2 cellular contexts compared by ENCODE assay signal in the genomic region with DNA sequence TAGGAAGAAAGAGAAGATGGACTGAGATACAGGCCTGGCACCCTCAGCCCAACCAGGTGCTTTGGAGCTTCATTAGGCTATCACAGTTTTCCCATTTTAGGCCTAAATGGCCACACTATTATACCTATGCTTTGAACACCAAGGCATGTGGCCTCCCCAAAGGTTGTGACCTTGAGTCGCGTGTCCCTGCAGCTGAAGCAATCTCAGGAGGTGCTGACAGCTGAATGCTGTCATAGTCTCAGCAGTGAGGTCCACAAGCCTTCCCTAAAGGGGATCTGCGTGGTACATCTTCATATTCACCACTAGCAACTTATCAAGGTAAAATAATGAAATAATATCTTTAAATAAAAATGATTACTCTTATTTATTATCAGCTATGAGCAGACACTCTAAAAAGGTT.
TF ChIP-seq lines count a peak whose summit lies in the region.

No MANE protein-coding gene starts in this region.

TF ChIP-seq in IMR-90, 13 proteins besides CTCF, POLR2A, EP300 and RAD21:
- TF ChIP-seq, protein P1, sequence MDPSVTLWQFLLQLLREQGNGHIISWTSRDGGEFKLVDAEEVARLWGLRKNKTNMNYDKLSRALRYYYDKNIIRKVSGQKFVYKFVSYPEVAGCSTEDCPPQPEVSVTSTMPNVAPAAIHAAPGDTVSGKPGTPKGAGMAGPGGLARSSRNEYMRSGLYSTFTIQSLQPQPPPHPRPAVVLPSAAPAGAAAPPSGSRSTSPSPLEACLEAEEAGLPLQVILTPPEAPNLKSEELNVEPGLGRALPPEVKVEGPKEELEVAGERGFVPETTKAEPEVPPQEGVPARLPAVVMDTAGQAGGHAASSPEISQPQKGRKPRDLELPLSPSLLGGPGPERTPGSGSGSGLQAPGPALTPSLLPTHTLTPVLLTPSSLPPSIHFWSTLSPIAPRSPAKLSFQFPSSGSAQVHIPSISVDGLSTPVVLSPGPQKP (IDR thresholded peaks at IDR 0.05; ENCODE audit: borderline replicate concordance, low read depth, low read length): no peak
- TF ChIP-seq CEBPB (IDR thresholded peaks at IDR 0.05; ENCODE audit: low read depth, low read length) (no peak), MXI1 (IDR thresholded peaks at IDR 0.05; ENCODE audit: borderline replicate concordance, low read depth, low read length) (no peak), MAZ (IDR thresholded peaks at IDR 0.05; ENCODE audit: borderline replicate concordance, low read depth, low read length) (no peak), NFE2L2 (IDR thresholded peaks at IDR 0.05; ENCODE audit: low read depth, low read length) (no peak), SMC3 (IDR thresholded peaks at IDR 0.05; ENCODE audit: low read depth, low read length) (no peak), BHLHE40 (IDR thresholded peaks at IDR 0.05; ENCODE audit: low read depth, low read length) (no peak), RFX5 (IDR thresholded peaks at IDR 0.05; ENCODE audit: low read depth, low read length) (no peak), RCOR1 (IDR thresholded peaks at IDR 0.05; ENCODE audit: insufficient replicate concordance, low read length) (no peak)

TF ChIP-seq in HepG2, 621 proteins besides CTCF, POLR2A, EP300 and RAD21:
- TF ChIP-seq MEF2D (CRISPR knock-in tag; IDR thresholded peaks at IDR 0.05): no peak
- TF ChIP-seq, protein P2, sequence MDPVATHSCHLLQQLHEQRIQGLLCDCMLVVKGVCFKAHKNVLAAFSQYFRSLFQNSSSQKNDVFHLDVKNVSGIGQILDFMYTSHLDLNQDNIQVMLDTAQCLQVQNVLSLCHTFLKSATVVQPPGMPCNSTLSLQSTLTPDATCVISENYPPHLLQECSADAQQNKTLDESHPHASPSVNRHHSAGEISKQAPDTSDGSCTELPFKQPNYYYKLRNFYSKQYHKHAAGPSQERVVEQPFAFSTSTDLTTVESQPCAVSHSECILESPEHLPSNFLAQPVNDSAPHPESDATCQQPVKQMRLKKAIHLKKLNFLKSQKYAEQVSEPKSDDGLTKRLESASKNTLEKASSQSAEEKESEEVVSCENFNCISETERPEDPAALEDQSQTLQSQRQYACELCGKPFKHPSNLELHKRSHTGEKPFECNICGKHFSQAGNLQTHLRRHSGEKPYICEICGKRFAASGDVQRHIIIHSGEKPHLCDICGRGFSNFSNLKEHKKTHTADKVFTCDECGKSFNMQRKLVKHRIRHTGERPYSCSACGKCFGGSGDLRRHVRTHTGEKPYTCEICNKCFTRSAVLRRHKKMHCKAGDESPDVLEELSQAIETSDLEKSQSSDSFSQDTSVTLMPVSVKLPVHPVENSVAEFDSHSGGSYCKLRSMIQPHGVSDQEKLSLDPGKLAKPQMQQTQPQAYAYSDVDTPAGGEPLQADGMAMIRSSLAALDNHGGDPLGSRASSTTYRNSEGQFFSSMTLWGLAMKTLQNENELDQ (CRISPR knock-in tag; IDR thresholded peaks at IDR 0.05; ENCODE audit: borderline replicate concordance): no peak
- no peak for TF ChIP-seq ZNF619 (CRISPR knock-in tag; IDR thresholded peaks at IDR 0.05)
- TF ChIP-seq, protein P3, sequence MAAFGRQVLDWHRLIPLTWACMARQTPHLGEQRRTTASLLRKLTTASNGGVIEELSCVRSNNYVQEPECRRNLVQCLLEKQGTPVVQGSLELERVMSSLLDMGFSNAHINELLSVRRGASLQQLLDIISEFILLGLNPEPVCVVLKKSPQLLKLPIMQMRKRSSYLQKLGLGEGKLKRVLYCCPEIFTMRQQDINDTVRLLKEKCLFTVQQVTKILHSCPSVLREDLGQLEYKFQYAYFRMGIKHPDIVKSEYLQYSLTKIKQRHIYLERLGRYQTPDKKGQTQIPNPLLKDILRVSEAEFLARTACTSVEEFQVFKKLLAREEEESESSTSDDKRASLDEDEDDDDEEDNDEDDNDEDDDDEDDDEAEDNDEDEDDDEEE (CRISPR knock-in tag; IDR thresholded peaks at IDR 0.05): no peak
- no peak for TF ChIP-seq SIX1 (CRISPR knock-in tag; IDR thresholded peaks at IDR 0.05; ENCODE audit: borderline replicate concordance)
- TF ChIP-seq MIXL1 (CRISPR knock-in tag; IDR thresholded peaks at IDR 0.05): no peak
- TF ChIP-seq, protein P4, sequence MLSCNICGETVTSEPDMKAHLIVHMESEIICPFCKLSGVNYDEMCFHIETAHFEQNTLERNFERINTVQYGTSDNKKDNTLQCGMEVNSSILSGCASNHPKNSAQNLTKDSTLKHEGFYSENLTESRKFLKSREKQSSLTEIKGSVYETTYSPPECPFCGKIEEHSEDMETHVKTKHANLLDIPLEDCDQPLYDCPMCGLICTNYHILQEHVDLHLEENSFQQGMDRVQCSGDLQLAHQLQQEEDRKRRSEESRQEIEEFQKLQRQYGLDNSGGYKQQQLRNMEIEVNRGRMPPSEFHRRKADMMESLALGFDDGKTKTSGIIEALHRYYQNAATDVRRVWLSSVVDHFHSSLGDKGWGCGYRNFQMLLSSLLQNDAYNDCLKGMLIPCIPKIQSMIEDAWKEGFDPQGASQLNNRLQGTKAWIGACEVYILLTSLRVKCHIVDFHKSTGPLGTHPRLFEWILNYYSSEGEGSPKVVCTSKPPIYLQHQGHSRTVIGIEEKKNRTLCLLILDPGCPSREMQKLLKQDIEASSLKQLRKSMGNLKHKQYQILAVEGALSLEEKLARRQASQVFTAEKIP (CRISPR knock-in tag; IDR thresholded peaks at IDR 0.05; ENCODE audit: borderline replicate concordance): no peak
- TF ChIP-seq NFKB2 (CRISPR knock-in tag; IDR thresholded peaks at IDR 0.05; ENCODE audit: borderline replicate concordance): no peak
- TF ChIP-seq PTBP1 (IDR thresholded peaks at IDR 0.05; ENCODE audit: low read depth, low read length, poor library complexity, severe bottlenecking): no peak
- TF ChIP-seq, protein P5, sequence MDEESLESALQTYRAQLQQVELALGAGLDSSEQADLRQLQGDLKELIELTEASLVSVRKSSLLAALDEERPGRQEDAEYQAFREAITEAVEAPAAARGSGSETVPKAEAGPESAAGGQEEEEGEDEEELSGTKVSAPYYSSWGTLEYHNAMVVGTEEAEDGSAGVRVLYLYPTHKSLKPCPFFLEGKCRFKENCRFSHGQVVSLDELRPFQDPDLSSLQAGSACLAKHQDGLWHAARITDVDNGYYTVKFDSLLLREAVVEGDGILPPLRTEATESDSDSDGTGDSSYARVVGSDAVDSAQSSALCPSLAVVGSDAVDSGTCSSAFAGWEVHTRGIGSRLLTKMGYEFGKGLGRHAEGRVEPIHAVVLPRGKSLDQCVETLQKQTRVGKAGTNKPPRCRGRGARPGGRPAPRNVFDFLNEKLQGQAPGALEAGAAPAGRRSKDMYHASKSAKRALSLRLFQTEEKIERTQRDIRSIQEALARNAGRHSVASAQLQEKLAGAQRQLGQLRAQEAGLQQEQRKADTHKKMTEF (CRISPR knock-in tag; IDR thresholded peaks at IDR 0.05): no peak
- TF ChIP-seq HNF4A (CRISPR knock-in tag; IDR thresholded peaks at IDR 0.05): no peak
- TF ChIP-seq, protein P6, sequence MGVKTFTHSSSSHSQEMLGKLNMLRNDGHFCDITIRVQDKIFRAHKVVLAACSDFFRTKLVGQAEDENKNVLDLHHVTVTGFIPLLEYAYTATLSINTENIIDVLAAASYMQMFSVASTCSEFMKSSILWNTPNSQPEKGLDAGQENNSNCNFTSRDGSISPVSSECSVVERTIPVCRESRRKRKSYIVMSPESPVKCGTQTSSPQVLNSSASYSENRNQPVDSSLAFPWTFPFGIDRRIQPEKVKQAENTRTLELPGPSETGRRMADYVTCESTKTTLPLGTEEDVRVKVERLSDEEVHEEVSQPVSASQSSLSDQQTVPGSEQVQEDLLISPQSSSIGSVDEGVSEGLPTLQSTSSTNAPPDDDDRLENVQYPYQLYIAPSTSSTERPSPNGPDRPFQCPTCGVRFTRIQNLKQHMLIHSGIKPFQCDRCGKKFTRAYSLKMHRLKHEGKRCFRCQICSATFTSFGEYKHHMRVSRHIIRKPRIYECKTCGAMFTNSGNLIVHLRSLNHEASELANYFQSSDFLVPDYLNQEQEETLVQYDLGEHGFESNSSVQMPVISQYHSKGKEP (CRISPR knock-in tag; IDR thresholded peaks at IDR 0.05): no peak
- no peak for TF ChIP-seq NFRKB (IDR thresholded peaks at IDR 0.05)
- TF ChIP-seq ZNF841 (CRISPR knock-in tag; IDR thresholded peaks at IDR 0.05; ENCODE audit: borderline replicate concordance): no peak
- TF ChIP-seq, protein P7, sequence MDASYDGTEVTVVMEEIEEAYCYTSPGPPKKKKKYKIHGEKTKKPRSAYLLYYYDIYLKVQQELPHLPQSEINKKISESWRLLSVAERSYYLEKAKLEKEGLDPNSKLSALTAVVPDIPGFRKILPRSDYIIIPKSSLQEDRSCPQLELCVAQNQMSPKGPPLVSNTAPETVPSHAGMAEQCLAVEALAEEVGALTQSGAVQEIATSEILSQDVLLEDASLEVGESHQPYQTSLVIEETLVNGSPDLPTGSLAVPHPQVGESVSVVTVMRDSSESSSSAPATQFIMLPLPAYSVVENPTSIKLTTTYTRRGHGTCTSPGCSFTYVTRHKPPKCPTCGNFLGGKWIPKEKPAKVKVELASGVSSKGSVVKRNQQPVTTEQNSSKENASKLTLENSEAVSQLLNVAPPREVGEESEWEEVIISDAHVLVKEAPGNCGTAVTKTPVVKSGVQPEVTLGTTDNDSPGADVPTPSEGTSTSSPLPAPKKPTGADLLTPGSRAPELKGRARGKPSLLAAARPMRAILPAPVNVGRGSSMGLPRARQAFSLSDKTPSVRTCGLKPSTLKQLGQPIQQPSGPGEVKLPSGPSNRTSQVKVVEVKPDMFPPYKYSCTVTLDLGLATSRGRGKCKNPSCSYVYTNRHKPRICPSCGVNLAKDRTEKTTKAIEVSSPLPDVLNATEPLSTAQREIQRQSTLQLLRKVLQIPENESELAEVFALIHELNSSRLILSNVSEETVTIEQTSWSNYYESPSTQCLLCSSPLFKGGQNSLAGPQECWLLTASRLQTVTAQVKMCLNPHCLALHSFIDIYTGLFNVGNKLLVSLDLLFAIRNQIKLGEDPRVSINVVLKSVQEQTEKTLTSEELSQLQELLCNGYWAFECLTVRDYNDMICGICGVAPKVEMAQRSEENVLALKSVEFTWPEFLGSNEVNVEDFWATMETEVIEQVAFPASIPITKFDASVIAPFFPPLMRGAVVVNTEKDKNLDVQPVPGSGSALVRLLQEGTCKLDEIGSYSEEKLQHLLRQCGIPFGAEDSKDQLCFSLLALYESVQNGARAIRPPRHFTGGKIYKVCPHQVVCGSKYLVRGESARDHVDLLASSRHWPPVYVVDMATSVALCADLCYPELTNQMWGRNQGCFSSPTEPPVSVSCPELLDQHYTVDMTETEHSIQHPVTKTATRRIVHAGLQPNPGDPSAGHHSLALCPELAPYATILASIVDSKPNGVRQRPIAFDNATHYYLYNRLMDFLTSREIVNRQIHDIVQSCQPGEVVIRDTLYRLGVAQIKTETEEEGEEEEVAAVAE (CRISPR knock-in tag; IDR thresholded peaks at IDR 0.05; ENCODE audit: borderline replicate concordance): no peak
TF ChIP-seq in HepG2: peak in this region for 0.
